In genomic region chr13:99617474-99618255, GRCh38 we compare ENCODE assay signal across 8 cellular contexts. TPM values are rescaled to one million over a fixed set of nuclear protein-coding genes. Genes with fewer than 3 reads are reported as not detected.
DNase-seq lines count a peak whose midpoint lies in the region; FAIRE-seq and TF ChIP-seq lines count a peak whose summit lies in the region.

No MANE protein-coding gene starts in this region.

- FAIRE-seq in urothelium cell line (lab: Jason Lieb, UNC), result no peak

- no peaks in the 10 kb centered on the region for H3K27me3 ChIP-seq in prostate gland (replicated peaks; ENCODE audit: insufficient read depth)

- H3K27ac ChIP-seq in prostate gland, result no peak overlapping the region

- peak; percentile 54 for DNase-seq in AG08395 (ENCODE audit: low spot score)
- peak; percentile 63 for DNase-seq in GM12865 (ENCODE audit: low read depth)
- peak; percentile 55 for DNase-seq in NB4 (ENCODE audit: low read depth)
- peak; percentile 48 for DNase-seq in astrocyte of the spinal cord (ENCODE audit: low read depth, low spot score)
- DNase-seq in islet precursor cell, result peak; percentile 70
- peak; percentile 22 for DNase-seq in urothelium cell line (ENCODE audit: low spot score)
- DNase-seq in prostate gland (ENCODE audit: low spot score), result no peak
- no peak for DNase-seq in KG1 (lab: John Stamatoyannopoulos, UW)

- WGBS in prostate gland, result 42% methylated on average over 11 of the region's 11 CpGs

- TF ChIP-seq CTCF in GM12865 (IDR thresholded peaks at IDR 0.05; ENCODE audit: insufficient read depth, low read depth, low read length, missing control alignments), result peak; percentile 73
- peak; percentile 61 for TF ChIP-seq CTCF in NB4 (IDR thresholded peaks at IDR 0.05; ENCODE audit: low read depth, low read length)
- peak; percentile 87 for TF ChIP-seq CTCF in astrocyte of the spinal cord (IDR thresholded peaks at IDR 0.05; ENCODE audit: low read depth, low read length)
- peak in 2 of 4 experiments; percentile 49 to 57 for TF ChIP-seq CTCF in prostate gland (IDR thresholded peaks at IDR 0.05)

- TF ChIP-seq POLR2A in NB4 (IDR thresholded peaks at IDR 0.05; ENCODE audit: extremely low read depth, insufficient read length) (no peak), prostate gland (IDR thresholded peaks at IDR 0.05) (no peak)

- H3K4me3 ChIP-seq in GM12865 (ENCODE audit: low read depth, low read length) (no peak overlapping the region), NB4 (ENCODE audit: low read depth, low read length) (no peak overlapping the region), astrocyte of the spinal cord (ENCODE audit: low read depth, low read length) (no peak overlapping the region), prostate gland (no peak overlapping the region)

- in situ Hi-C loops in astrocyte of the spinal cord (cut with HindIII; ENCODE audit: low sequenced_read_pairs), result no loop called here

- no peaks in the 10 kb centered on the region for H3K4me1 ChIP-seq in prostate gland (replicated peaks)

- no peaks in the 10 kb centered on the region for H3K36me3 ChIP-seq in prostate gland

- H3K9me3 ChIP-seq in prostate gland, result no peaks in the 10 kb centered on the region

- intact Hi-C loops in prostate gland (cut with DNase I), result loop anchor here (10.0 kb wide), 1 partner anchor 617 kb away; no protein-coding TSS in a partner anchor

RNA-seq across cellular contexts. Expression of gene CLYBL, which starts 11.2 kb away (rescaled TPM):
- 10 to 100 TPM in 1 of 2 donors, 1 to 10 TPM in 1; 5.3 to 21.1 TPM for total RNA-seq in prostate gland

Comparison
In these comparisons a context has a peak if more than half of its experiments do, and no peak if none do; other contexts are left out.
1. DNase-seq: peak in AG08395 (single experiment), GM12865 (single experiment), NB4 (single experiment), astrocyte of the spinal cord (single experiment), islet precursor cell (single experiment) and urothelium cell line (single experiment); none in prostate gland (single experiment) and KG1 (single experiment).